In genomic region chr10:21084700-21085099, GRCh38 we compare ENCODE assay signal across 17 cellular contexts.
A peak's percentile ranks its signal among the peaks of the same experiment; 100 is the strongest.
DNase-seq lines count a peak whose midpoint lies in the region; ATAC-seq, FAIRE-seq and TF ChIP-seq lines count a peak whose summit lies in the region.
"Had no signal": no experiment of that assay in that cellular context is flagged by ENCODE, and none has a peak within 500 bp of the region (broad histone marks: within the 10 kb centered on the region; RNA-seq: fewer than 3 reads in every experiment).

No MANE protein-coding gene starts in this region.

- POLR2A ChIA-PET in activated CD8-positive, alpha-beta T cell treated with anti-CD3 and anti-CD28 coated beads for 36 hours (lab: Charles Lee) = no interaction called here

- FAIRE-seq in A204.1 (lab: Jason Lieb, UNC) = peak; percentile 3

- intact Hi-C loops in activated CD8-positive, alpha-beta T cell treated with anti-CD3 and anti-CD28 coated beads for 36 hours (cut with micrococcal nuclease) = no loop called here

- H3K4me1 Mint-ChIP-seq in activated CD8-positive, alpha-beta T cell treated with anti-CD3 and anti-CD28 coated beads for 36 hours (ENCODE audit: low read depth) = no peaks in the 10 kb centered on the region
- H3K4me1 Mint-ChIP-seq: CD14-positive monocyte had no signal

- no peak for TF ChIP-seq CTCF in foreskin fibroblast (IDR thresholded peaks at IDR 0.05; ENCODE audit: low read depth, low read length)
- TF ChIP-seq CTCF in activated CD8-positive, alpha-beta T cell treated with anti-CD3 and anti-CD28 coated beads for 36 hours (IDR thresholded peaks at IDR 0.05) = no peak

- H3K4me3 Mint-ChIP-seq in activated CD8-positive, alpha-beta T cell treated with anti-CD3 and anti-CD28 coated beads for 36 hours = no peak overlapping the region
- H3K4me3 Mint-ChIP-seq: CD14-positive monocyte had no signal

- H3K4me3 ChIP-seq in foreskin fibroblast (ENCODE audit: low read depth in 1 of 2, low read length in 2 of 2) = no peak overlapping the region

- peaks cover 2% of the 10 kb centered on the region for H3K27me3 Mint-ChIP-seq in activated CD8-positive, alpha-beta T cell treated with anti-CD3 and anti-CD28 coated beads for 36 hours

- no peak overlapping the region for H3K27ac Mint-ChIP-seq in activated CD8-positive, alpha-beta T cell treated with anti-CD3 and anti-CD28 coated beads for 36 hours
- H3K27ac Mint-ChIP-seq: CD14-positive monocyte had no signal

- DNase-seq in astrocyte of the hippocampus (ENCODE audit: low read depth, low spot score) (peak; percentile 38), kidney tubule cell (ENCODE audit: low spot score) (peak; percentile 93), foreskin fibroblast (no peak), T1000 (lab: John Stamatoyannopoulos, UW) (no peak), AG08395 (ENCODE audit: low spot score) (no peak)
- no peak for DNase-seq in activated CD8-positive, alpha-beta T cell treated with anti-CD3 and anti-CD28 coated beads for 36 hours
- DNase-seq: 8988T, COR-L47, KBM-7, NCI-H1436, NCI-H524, SHP77, SK-N-SH had no signal

- no peaks in the 10 kb centered on the region for H3K9me3 Mint-ChIP-seq in activated CD8-positive, alpha-beta T cell treated with anti-CD3 and anti-CD28 coated beads for 36 hours
- H3K9me3 Mint-ChIP-seq: CD14-positive monocyte had no signal

- H3K36me3 Mint-ChIP-seq in activated CD8-positive, alpha-beta T cell treated with anti-CD3 and anti-CD28 coated beads for 36 hours (ENCODE audit: low read depth) = no peaks in the 10 kb centered on the region

- CTCF ChIA-PET in activated CD8-positive, alpha-beta T cell treated with anti-CD3 and anti-CD28 coated beads for 36 hours (lab: Charles Lee) = no interaction called here

- peak; percentile 67 for ATAC-seq in GM18907 (IDR thresholded peaks at IDR 0.05; ENCODE audit: unreplicated experiment)
- ATAC-seq in activated CD8-positive, alpha-beta T cell treated with anti-CD3 and anti-CD28 coated beads for 36 hours = no peak
- ATAC-seq: HCT116 had no signal

Comparison
In these comparisons a context has a peak if more than half of its experiments do, and no peak if none do; other contexts are left out.
1. DNase-seq: peak in astrocyte of the hippocampus (single experiment) and kidney tubule cell (single experiment); none in foreskin fibroblast (0 of 2), T1000 (single experiment), AG08395 (single experiment) and activated CD8-positive, alpha-beta T cell treated with anti-CD3 and anti-CD28 coated beads for 36 hours (single experiment).